Comparison of ENCODE assay signal across 15 cellular contexts in the genomic region with DNA sequence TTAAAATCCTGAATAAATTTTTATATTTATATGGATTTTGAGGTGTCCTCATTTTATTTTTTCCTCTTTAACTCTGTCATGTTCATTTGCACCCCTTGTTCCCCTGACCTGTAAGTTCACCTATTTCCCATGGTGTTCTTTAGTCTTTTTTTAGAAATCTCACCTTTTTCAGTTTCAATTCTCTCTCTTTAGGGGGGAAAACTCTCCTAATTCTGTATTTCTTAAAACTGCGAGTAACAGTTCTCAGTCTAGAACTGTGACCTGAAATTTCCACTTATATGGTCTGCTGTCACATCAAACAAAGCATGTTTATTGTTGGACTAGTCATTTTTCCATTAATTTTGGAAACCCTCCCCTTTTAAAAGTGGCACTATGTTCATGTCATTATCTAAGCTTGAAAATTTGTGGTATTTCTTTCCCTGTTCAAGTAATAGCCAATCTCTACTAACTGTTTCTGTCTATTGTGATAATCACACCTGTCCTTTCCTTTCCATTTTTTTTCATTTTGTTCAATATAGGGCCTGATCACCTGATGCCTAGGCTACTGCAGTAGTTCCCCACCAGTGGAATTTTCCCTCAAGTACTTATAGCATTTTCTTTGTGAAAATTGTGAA. TPM values are rescaled to one million over a fixed set of nuclear protein-coding genes. Genes with fewer than 3 reads are reported as not detected.
DNase-seq lines count a peak whose midpoint lies in the region; ATAC-seq and TF ChIP-seq lines count a peak whose summit lies in the region.
"Had no signal": no experiment of that assay in that cellular context is flagged by ENCODE, and none has a peak within 500 bp of the region (broad histone marks: within the 10 kb centered on the region; RNA-seq: fewer than 3 reads in every experiment).

No MANE protein-coding gene starts in this region.

- H3K9me2 ChIP-seq in SK-N-SH, result no peaks in the 10 kb centered on the region

- no peak for DNase-seq in DMS 273 treated with DMSO at 0.1 percent for 48 hours (lab: John Stamatoyannopoulos, UW)
- no peak for DNase-seq in cardiac septum (ENCODE audit: low spot score)
- no peak for DNase-seq in SK-N-SH
- DNase-seq in left ventricle myocardium inferior, result no peak
- DNase-seq: activated T-cell treated with anti-CD3 and anti-CD28 coated beads, Interleukin-2, amount 50 U/mL, for 48 hours; central memory CD4-positive, alpha-beta T cell; NCI-H1694; PC-9; T1000 had no signal

- no peaks in the 10 kb centered on the region for H3K79me2 ChIP-seq in SK-N-SH (ENCODE audit: insufficient read depth)

- POLR2A ChIA-PET in SK-N-SH (lab: Yijun Ruan, JAX), result no interaction called here

- H3K27ac ChIP-seq in SK-N-SH (ENCODE audit: low read depth in 2 of 2, low read length in 1 of 2), result no peak overlapping the region
- no peak overlapping the region for H3K27ac ChIP-seq in left ventricle myocardium inferior (replicated peaks)
- H3K27ac ChIP-seq: esophagus muscularis mucosa, PC-9, tibial nerve had no signal

- no peak for TF ChIP-seq EP300 in SK-N-SH (IDR thresholded peaks at IDR 0.05; ENCODE audit: borderline replicate concordance in 1 of 2, low read depth in 1 of 2, low read length in 1 of 2)

- intact Hi-C loops in cardiac septum (cut with DNase I) (no loop called here), left ventricle myocardium inferior (cut with micrococcal nuclease) (no loop called here)

- peak overlapping the region; percentile 33 for H3K4me3 Mint-ChIP-seq in activated T-helper 17 cell treated with anti-CD3 and anti-CD28 coated beads, Interleukin-2, amount 50 U/mL, for 72 hours

- no peaks in the 10 kb centered on the region for H4K20me1 ChIP-seq in SK-N-SH (ENCODE audit: insufficient read depth)

- H3K36me3 ChIP-seq in SK-N-SH (replicated peaks in 1 of 2; ENCODE audit: control insufficient read depth in 1 of 2, insufficient read depth in 2 of 2, low read length in 1 of 2) (no peaks in the 10 kb centered on the region), left ventricle myocardium inferior (peaks cover 9% of the 10 kb centered on the region)
- H3K36me3 ChIP-seq: esophagus muscularis mucosa had no signal

- TF ChIP-seq CTCF in SK-N-SH (IDR thresholded peaks at IDR 0.05) (no peak), left ventricle myocardium inferior (IDR thresholded peaks at IDR 0.05; ENCODE audit: borderline replicate concordance) (no peak)

- CTCF ChIA-PET in SK-N-SH (lab: Yijun Ruan, JAX), result no interaction called here

- H3K27me3 Mint-ChIP-seq in activated T-helper 17 cell treated with anti-CD3 and anti-CD28 coated beads, Interleukin-2, amount 50 U/mL, for 72 hours, result no peaks in the 10 kb centered on the region

- H3K9me3 ChIP-seq in SK-N-SH, result no peaks in the 10 kb centered on the region
- peaks cover 10% of the 10 kb centered on the region for H3K9me3 ChIP-seq in left ventricle myocardium inferior (replicated peaks)
- H3K9me3 ChIP-seq: esophagus muscularis mucosa, tibial nerve had no signal

- no peaks in the 10 kb centered on the region for H3F3A ChIP-seq in SK-N-SH (replicated peaks; ENCODE audit: insufficient read depth)

- H3K9ac ChIP-seq in SK-N-SH, result no peak overlapping the region

- H3K27ac Mint-ChIP-seq in activated T-helper 17 cell treated with anti-CD3 and anti-CD28 coated beads, Interleukin-2, amount 50 U/mL, for 72 hours, result peak overlapping the region; percentile 77

- H3K4me2 ChIP-seq in SK-N-SH, result no peak overlapping the region
- H3K4me2 ChIP-seq: PC-9 had no signal

- H3K4me3 ChIP-seq in SK-N-SH (ENCODE audit: low read depth in 2 of 2, low read length in 1 of 2) (no peak overlapping the region), left ventricle myocardium inferior (no peak overlapping the region)
- H3K4me3 ChIP-seq: esophagus muscularis mucosa, PC-9, tibial nerve had no signal

- H3K27me3 ChIP-seq in SK-N-SH (ENCODE audit: insufficient read depth) (no peaks in the 10 kb centered on the region), left ventricle myocardium inferior (ENCODE audit: low read depth) (no peaks in the 10 kb centered on the region)
- H3K27me3 ChIP-seq: esophagus muscularis mucosa, tibial nerve had no signal

- 79% methylated on average over 1 of the region's 1 CpG for WGBS in SK-N-SH (ENCODE audit: low lambda C conversion rate)

- H2AFZ ChIP-seq in SK-N-SH (ENCODE audit: low read depth), result no peak overlapping the region
- H2AFZ ChIP-seq: PC-9 had no signal

- H3K4me1 ChIP-seq in SK-N-SH (ENCODE audit: control insufficient read depth in 1 of 2, insufficient read depth in 2 of 2, low read depth in 1 of 2, low read length in 1 of 2) (no peaks in the 10 kb centered on the region), left ventricle myocardium inferior (peaks cover 5% of the 10 kb centered on the region)
- H3K4me1 ChIP-seq: esophagus muscularis mucosa, tibial nerve had no signal

- ATAC-seq in GM18907 (IDR thresholded peaks at IDR 0.05; ENCODE audit: unreplicated experiment) (peak; percentile 58), GM21447 (IDR thresholded peaks at IDR 0.05; ENCODE audit: unreplicated experiment) (peak; percentile 60), HG03060 (IDR thresholded peaks at IDR 0.05; ENCODE audit: low read depth, unreplicated experiment) (peak; percentile 37)
- peak; percentile 37 for ATAC-seq in activated T-helper 17 cell treated with anti-CD3 and anti-CD28 coated beads, Interleukin-2, amount 50 U/mL, for 72 hours (replicated peaks)

- H3K36me3 Mint-ChIP-seq in activated T-helper 17 cell treated with anti-CD3 and anti-CD28 coated beads, Interleukin-2, amount 50 U/mL, for 72 hours (ENCODE audit: low read depth), result no peaks in the 10 kb centered on the region

- peaks cover 16% of the 10 kb centered on the region for H3K4me1 Mint-ChIP-seq in activated T-helper 17 cell treated with anti-CD3 and anti-CD28 coated beads, Interleukin-2, amount 50 U/mL, for 72 hours

- no peaks in the 10 kb centered on the region for H3K9me3 Mint-ChIP-seq in activated T-helper 17 cell treated with anti-CD3 and anti-CD28 coated beads, Interleukin-2, amount 50 U/mL, for 72 hours

- TF ChIP-seq RAD21 in SK-N-SH (IDR thresholded peaks at IDR 0.05; ENCODE audit: low read length), result no peak

TF ChIP-seq in SK-N-SH, 30 proteins besides CTCF, POLR2A, EP300 and RAD21:
- TF ChIP-seq, protein P1, sequence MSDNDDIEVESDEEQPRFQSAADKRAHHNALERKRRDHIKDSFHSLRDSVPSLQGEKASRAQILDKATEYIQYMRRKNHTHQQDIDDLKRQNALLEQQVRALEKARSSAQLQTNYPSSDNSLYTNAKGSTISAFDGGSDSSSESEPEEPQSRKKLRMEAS (IDR thresholded peaks at IDR 0.05; ENCODE audit: low read depth), result no peak
- TF ChIP-seq FOXJ3 (CRISPR knock-in tag; IDR thresholded peaks at IDR 0.05) (no peak), TCF12 (IDR thresholded peaks at IDR 0.05) (no peak)

RNA-seq across cellular contexts. Expression of gene FBXO33, which starts 14.0 kb away (rescaled TPM):
- 10 to 100 TPM; 15.8 to 19.1 TPM for total RNA-seq in activated T-helper 17 cell treated with anti-CD3 and anti-CD28 coated beads, Interleukin-2, amount 50 U/mL, for 72 hours
- 6.3 TPM for total RNA-seq in cardiac septum
- 4.2 and 6.3 TPM in 2 replicates for polyA plus RNA-seq in SK-N-SH (2012; rRNA removed)
- polyA plus RNA-seq in SK-N-SH (2012; cell fraction: cytosol; rRNA removed), result 5.7 and 5.8 TPM in 2 replicates
- 2.4 and 5.1 TPM in 2 replicates for polyA plus RNA-seq in SK-N-SH (2012; cell fraction: nucleus; rRNA removed)
- total RNA-seq in left ventricle myocardium inferior, result 4.8 TPM
